1 cellular context compared by ENCODE assay signal in genomic region chr15:95292790-95293450, GRCh38.
TF ChIP-seq lines count a peak whose summit lies in the region.

No MANE protein-coding gene starts in this region.

TF ChIP-seq in WTC11, 78 proteins besides CTCF, POLR2A, EP300 and RAD21 (continued from another document):
- TF ChIP-seq STAT6 (CRISPR knock-in tag; conservative IDR thresholded peaks at IDR 0.05; ENCODE audit: low read depth) (no peak), GRHL2 (CRISPR knock-in tag; IDR thresholded peaks at IDR 0.05; ENCODE audit: insufficient replicate concordance, severe bottlenecking) (no peak), KAT7 (CRISPR knock-in tag; IDR thresholded peaks at IDR 0.05; ENCODE audit: borderline replicate concordance) (no peak)
- TF ChIP-seq, protein P1, sequence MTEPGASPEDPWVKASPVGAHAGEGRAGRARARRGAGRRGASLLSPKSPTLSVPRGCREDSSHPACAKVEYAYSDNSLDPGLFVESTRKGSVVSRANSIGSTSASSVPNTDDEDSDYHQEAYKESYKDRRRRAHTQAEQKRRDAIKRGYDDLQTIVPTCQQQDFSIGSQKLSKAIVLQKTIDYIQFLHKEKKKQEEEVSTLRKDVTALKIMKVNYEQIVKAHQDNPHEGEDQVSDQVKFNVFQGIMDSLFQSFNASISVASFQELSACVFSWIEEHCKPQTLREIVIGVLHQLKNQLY (CRISPR knock-in tag; IDR thresholded peaks at IDR 0.05): no peak
